ENCODE assay signal across 8 cellular contexts in the genomic region with DNA sequence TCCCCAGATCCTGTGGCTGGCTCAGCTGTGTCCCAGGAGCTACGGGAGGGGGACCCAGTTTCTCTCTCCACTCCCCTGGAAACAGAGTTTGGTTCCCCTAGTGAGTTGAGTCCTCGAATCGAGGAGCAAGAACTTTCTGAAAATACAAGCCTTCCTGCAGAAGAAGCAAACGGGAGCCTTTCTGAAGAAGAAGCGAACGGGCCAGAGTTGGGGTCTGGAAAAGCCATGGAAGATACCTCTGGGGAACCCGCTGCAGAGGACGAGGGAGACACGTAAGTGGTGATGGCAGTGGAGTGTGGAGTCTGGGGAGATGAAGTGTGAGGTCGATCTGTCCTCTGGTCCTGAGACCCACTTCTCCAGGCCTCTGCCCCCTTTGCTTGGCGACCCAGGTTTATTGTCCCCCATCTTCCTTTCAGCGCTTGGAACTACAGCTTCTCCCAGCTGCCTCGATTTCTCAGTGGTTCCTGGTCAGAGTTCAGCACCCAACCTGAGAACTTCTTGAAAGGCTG. TPM values are rescaled to one million over a fixed set of nuclear protein-coding genes. Genes with fewer than 3 reads are reported as not detected.
DNase-seq lines count a peak whose midpoint lies in the region; ATAC-seq and TF ChIP-seq lines count a peak whose summit lies in the region.

No MANE protein-coding gene starts in this region.

- peak overlapping the region; percentile 98 for H3K27ac Mint-ChIP-seq in effector memory CD8-positive, alpha-beta T cell
- H3K27ac Mint-ChIP-seq in neural crest cell (ENCODE audit: unreplicated experiment): peak overlapping the region; percentile 96

- peak overlapping the region; percentile 80 to 100 (median 98) for H3K9ac ChIP-seq in BLaER1 treated with 17β-estradiol and CSF1 and Interleukin-3, amounts not matched to agents 10 nM and 100 nM

- H3K4me3 ChIP-seq in BLaER1 treated with 17β-estradiol and CSF1 and Interleukin-3, amounts not matched to agents 10 nM and 100 nM: peak overlapping the region; percentile 82 to 100 (median 94)
- peak overlapping the region; percentile 94 for H3K4me3 ChIP-seq in NB4 (ENCODE audit: low read depth, low read length)

- peaks cover 23 to 38% of the 10 kb centered on the region in 2 donors for H3K4me1 Mint-ChIP-seq in effector memory CD8-positive, alpha-beta T cell (ENCODE audit: low read depth in 2 of 2)
- peaks cover 41% of the 10 kb centered on the region for H3K4me1 Mint-ChIP-seq in neural crest cell

- H3K27me3 ChIP-seq in BLaER1 treated with 17β-estradiol and CSF1 and Interleukin-3, amounts not matched to agents 10 nM and 100 nM: no peaks in the 10 kb centered on the region

- no peak for TF ChIP-seq POLR2A in NB4 (IDR thresholded peaks at IDR 0.05; ENCODE audit: extremely low read depth, insufficient read length)

- H3K36me3 Mint-ChIP-seq in effector memory CD8-positive, alpha-beta T cell (ENCODE audit: insufficient read depth): peaks cover 58% of the 10 kb centered on the region
- H3K36me3 Mint-ChIP-seq in neural crest cell (ENCODE audit: low read depth): peaks cover 7% of the 10 kb centered on the region

- H3K36me3 ChIP-seq in BLaER1 treated with 17β-estradiol and CSF1 and Interleukin-3, amounts not matched to agents 10 nM and 100 nM: peaks cover 1 to 64% (median 44%) of the 10 kb centered on the region in 11 experiments

- H3K4me3 Mint-ChIP-seq in effector memory CD8-positive, alpha-beta T cell: peak overlapping the region; percentile 82 to 88
- peak overlapping the region; percentile 98 for H3K4me3 Mint-ChIP-seq in neural crest cell

- ATAC-seq in effector memory CD8-positive, alpha-beta T cell (replicated peaks): no peak

- peaks cover 4 to 31% (median 20%) of the 10 kb centered on the region in 11 experiments; a peak in 20 of 22 replicates for H4K20me1 ChIP-seq in BLaER1 treated with 17β-estradiol and CSF1 and Interleukin-3, amounts not matched to agents 10 nM and 100 nM

- H3K4me2 ChIP-seq in BLaER1 treated with 17β-estradiol and CSF1 and Interleukin-3, amounts not matched to agents 10 nM and 100 nM: peak overlapping the region; percentile 91 to 99 (median 97)

- H3K4me1 ChIP-seq in BLaER1 treated with 17β-estradiol and CSF1 and Interleukin-3, amounts not matched to agents 10 nM and 100 nM: peaks cover 31 to 52% (median 47%) of the 10 kb centered on the region in 10 experiments

- peak overlapping the region in 10 of 11 experiments; percentile 54 to 100 (median 68); a peak in 21 of 22 replicates for H3K27ac ChIP-seq in BLaER1 treated with 17β-estradiol and CSF1 and Interleukin-3, amounts not matched to agents 10 nM and 100 nM

- H3K9me3 ChIP-seq in BLaER1 treated with 17β-estradiol and CSF1 and Interleukin-3, amounts not matched to agents 10 nM and 100 nM (replicated peaks in 1 of 11): no peaks in the 10 kb centered on the region

- H3K27me3 Mint-ChIP-seq in effector memory CD8-positive, alpha-beta T cell: no peaks in the 10 kb centered on the region
- H3K27me3 Mint-ChIP-seq in neural crest cell (ENCODE audit: low read depth): no peaks in the 10 kb centered on the region

- H3K9me3 Mint-ChIP-seq in effector memory CD8-positive, alpha-beta T cell: no peaks in the 10 kb centered on the region
- no peaks in the 10 kb centered on the region for H3K9me3 Mint-ChIP-seq in neural crest cell

- TF ChIP-seq CTCF in NB4 (IDR thresholded peaks at IDR 0.05; ENCODE audit: low read depth, low read length): no peak
- TF ChIP-seq CTCF in neural crest cell (conservative IDR thresholded peaks at IDR 0.05): no peak

- DNase-seq in NB4 (ENCODE audit: low read depth) (no peak), neural crest cell (ENCODE audit: low read depth, low spot score) (no peak), T1000 (lab: John Stamatoyannopoulos, UW) (no peak), COLO829 (ENCODE audit: low spot score) (no peak), nucleus accumbens (lab: John Stamatoyannopoulos, UW) (no peak)
- no peak for DNase-seq in effector memory CD8-positive, alpha-beta T cell
- DNase-seq in activated CD8-positive, alpha-beta memory T cell treated with anti-CD3 and anti-CD28 coated beads, Interleukin-2, amount 50 U/mL, for 4 hours: no peak

RNA-seq across cellular contexts. Expression of a gene that starts 0.6 kb away (rescaled TPM):
- total RNA-seq in neural crest cell: 35.7 and 41.1 TPM in 2 replicates

RNA-seq across cellular contexts. Expression of a gene that starts 1.6 kb away (rescaled TPM):
- 135 and 150 TPM in 2 replicates for total RNA-seq in neural crest cell

RNA-seq across cellular contexts. Expression of a gene that starts 16.1 kb away (rescaled TPM):
- total RNA-seq in neural crest cell: 25.3 and 25.5 TPM in 2 replicates

RNA-seq across cellular contexts. Expression of a gene that starts 28.7 kb away (rescaled TPM):
- 0.16 and 0.27 TPM in 2 replicates for total RNA-seq in neural crest cell

RNA-seq across cellular contexts. Expression of a gene that starts 38.1 kb away (rescaled TPM):
- 12.1 and 14.3 TPM in 2 replicates for total RNA-seq in neural crest cell
